Comparison of ENCODE assay signal across 1 cellular context in the genomic region with DNA sequence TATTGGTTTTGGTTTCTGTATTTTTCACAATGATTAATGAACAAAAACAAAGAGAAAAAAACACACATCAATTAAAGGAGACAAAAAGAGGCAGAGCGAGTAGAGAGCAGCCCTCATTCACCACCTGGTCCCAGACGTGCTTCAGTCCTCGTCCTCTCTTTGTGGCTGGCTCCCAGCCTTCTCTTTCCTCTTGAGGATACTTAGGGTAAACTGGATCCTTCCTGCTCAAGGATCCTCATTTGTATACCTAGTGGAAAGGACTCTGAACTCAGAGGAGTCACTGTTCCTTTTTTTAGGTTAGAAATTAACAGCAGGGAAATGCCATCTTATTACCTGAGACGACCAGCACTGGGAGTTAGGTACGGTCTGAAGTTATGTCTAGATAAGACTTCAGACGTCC.
TF ChIP-seq lines count a peak whose summit lies in the region.

No MANE protein-coding gene starts in this region.

TF ChIP-seq in HCT116, 20 proteins besides CTCF, POLR2A, EP300 and RAD21 (continued from another document):
- TF ChIP-seq, protein P1, sequence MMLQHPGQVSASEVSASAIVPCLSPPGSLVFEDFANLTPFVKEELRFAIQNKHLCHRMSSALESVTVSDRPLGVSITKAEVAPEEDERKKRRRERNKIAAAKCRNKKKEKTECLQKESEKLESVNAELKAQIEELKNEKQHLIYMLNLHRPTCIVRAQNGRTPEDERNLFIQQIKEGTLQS (IDR thresholded peaks at IDR 0.05) = no peak
- TF ChIP-seq SP1 (IDR thresholded peaks at IDR 0.05; ENCODE audit: low read depth) (no peak), CEBPB (IDR thresholded peaks at IDR 0.05; ENCODE audit: low read depth) (no peak), ZFX (IDR thresholded peaks at IDR 0.05) (no peak), JUND (IDR thresholded peaks at IDR 0.05) (no peak)
